In genomic region chr21:36330904-36331303, GRCh38 we compare ENCODE assay signal across 8 cellular contexts. TPM values are rescaled to one million over a fixed set of nuclear protein-coding genes. Genes with fewer than 3 reads are reported as not detected.
DNase-seq lines count a peak whose midpoint lies in the region; ATAC-seq, FAIRE-seq and TF ChIP-seq lines count a peak whose summit lies in the region.

No MANE protein-coding gene starts in this region.

- H3K36me3 ChIP-seq in SK-N-SH (replicated peaks in 1 of 2; ENCODE audit: control insufficient read depth in 1 of 2, insufficient read depth in 2 of 2, low read length in 1 of 2) (peaks cover 0 to 22% of the 10 kb centered on the region in 2 experiments), GM12878 (ENCODE audit: control insufficient read depth in 2 of 2, insufficient read depth in 2 of 2, low read length in 1 of 2) (peaks cover 0 to 9% of the 10 kb centered on the region in 2 experiments; a peak in 2 of 4 replicates)

- H3K4me1 ChIP-seq in SK-N-SH (ENCODE audit: control insufficient read depth in 1 of 2, insufficient read depth in 2 of 2, low read depth in 1 of 2, low read length in 1 of 2) = peaks cover 0 to 10% of the 10 kb centered on the region in 2 experiments; a peak in 1 of 4 replicates
- 0 out of 2 replicates have a peak, but pooled peaks cover 3% of the 10 kb centered on the region for H3K4me1 ChIP-seq in GM12878 (ENCODE audit: control insufficient read depth, insufficient read depth, low read length)

- TF ChIP-seq CTCF in SK-N-SH (IDR thresholded peaks at IDR 0.05) (peak; percentile 75), GM12878 (IDR thresholded peaks at IDR 0.05 in 2 of 3, conservative IDR thresholded peaks at IDR 0.05 in 1 of 3; ENCODE audit: control insufficient read depth in 2 of 3, extremely low read depth in 1 of 3, insufficient read depth in 1 of 3, low read depth in 3 of 3, low read length in 3 of 3) (peak; percentile 72 to 79 (median 75); a peak in 5 of 6 replicates)

- H3K4me2 ChIP-seq in SK-N-SH (no peak overlapping the region), GM12878 (ENCODE audit: control insufficient read depth, insufficient read depth) (no peak overlapping the region)

- WGBS in SK-N-SH (ENCODE audit: low lambda C conversion rate) = 84% methylated on average over 2 of the region's 2 CpGs
- 54% methylated on average over 2 of the region's 2 CpGs for WGBS in GM12878 (ENCODE audit: insufficient coverage, insufficient replicate concordance, low lambda C conversion rate, missing lambda C conversion rate)

- SMC1A ChIA-PET in GM12878 (lab: Charles Lee; ENCODE audit: uncharacterized antibody, unreplicated experiment) = interaction anchor here (0.9 to 4.4 kb wide), 13 partner anchors 10 to 180 kb away, joined by 3 to 32 read pairs (median 3); partner anchors contain the start of gene MORC3

- ATAC-seq in GM12878 = peak; percentile 97

- peaks cover 99% of the 10 kb centered on the region for H3K79me2 ChIP-seq in SK-N-SH (ENCODE audit: insufficient read depth)
- H3K79me2 ChIP-seq in GM12878 (ENCODE audit: control insufficient read depth, insufficient read depth, low read length) = peaks cover 49% of the 10 kb centered on the region

- peaks cover 80% of the 10 kb centered on the region for H4K20me1 ChIP-seq in SK-N-SH (ENCODE audit: insufficient read depth)
- no peaks in the 10 kb centered on the region for H4K20me1 ChIP-seq in GM12878 (ENCODE audit: control insufficient read depth, insufficient read depth)

- no peaks in the 10 kb centered on the region for H3K9me2 ChIP-seq in SK-N-SH

- H3K9me3 ChIP-seq in SK-N-SH (no peaks in the 10 kb centered on the region), GM12878 (replicated peaks; ENCODE audit: control insufficient read depth, insufficient read depth, low read length) (no peaks in the 10 kb centered on the region)

- peaks cover 20% of the 10 kb centered on the region for H3F3A ChIP-seq in SK-N-SH (replicated peaks; ENCODE audit: insufficient read depth)

- CTCF ChIA-PET in SK-N-SH (lab: Yijun Ruan, JAX) (interaction anchor here (0.6 to 1.5 kb wide), 10 partner anchors 9 to 194 kb away, joined by 3 to 9 read pairs (median 3); no protein-coding TSS in a partner anchor), GM12878 (lab: Yijun Ruan, JAX) (interaction anchor here (1.0 to 7.4 kb wide), 16 partner anchors 9 to 188 kb away, joined by 3 to 77 read pairs (median 4); partner anchors contain the start of genes DOP1B and MORC3)

- H3K4me3 ChIP-seq in Jurkat, Clone E6-1 (ENCODE audit: low read length) = no peak overlapping the region
- no peak overlapping the region for H3K4me3 ChIP-seq in SK-N-SH (ENCODE audit: low read depth in 2 of 2, low read length in 1 of 2)
- H3K4me3 ChIP-seq in GM12878 = no peak overlapping the region

- intact Hi-C loops in GM12878 (cut with micrococcal nuclease; ENCODE audit: unreplicated experiment) = loop anchor here (1.0 to 2.0 kb wide), 2 partner anchors 42 to 190 kb away; no protein-coding TSS in a partner anchor

- DNase-seq in NCI-H510A treated with DMSO at 0.1 percent for 48 hours (lab: John Stamatoyannopoulos, UW) (peak; percentile 37), NCI-H510A (lab: John Stamatoyannopoulos, UW) (no peak), SK-N-SH (peak; percentile 61), GM12878 (ENCODE audit: low read depth, low spot score) (peak; percentile 16), iPS-NIHi7 (ENCODE audit: extremely low spot score) (peak; percentile 49), HPDE6-E6E7 (ENCODE audit: extremely low spot score) (no peak)
- peak; percentile 31 for DNase-seq in Jurkat, Clone E6-1 (ENCODE audit: low read depth, low spot score)
- DNase-seq in stimulated activated CD4-positive, alpha-beta T cell treated with anti-CD3 and anti-CD28 coated beads, Interleukin-4, amount 100 ng/mL, for 24 hours = peak; percentile 56

- H3K9ac ChIP-seq in SK-N-SH (no peak overlapping the region), GM12878 (ENCODE audit: control insufficient read depth, insufficient read depth, low read length) (no peak overlapping the region)

- in situ Hi-C loops in GM12878 (cut with MboI) = loop anchor here (5.0 kb wide), 1 partner anchor 189 kb away; no protein-coding TSS in a partner anchor

- FAIRE-seq in GM12878 (lab: Jason Lieb, UNC) = peak; percentile 90

- H2AFZ ChIP-seq in SK-N-SH (ENCODE audit: low read depth) (no peak overlapping the region), GM12878 (ENCODE audit: control insufficient read depth, low read depth, low read length) (no peak overlapping the region)

- no peak overlapping the region for H3K27ac ChIP-seq in SK-N-SH (ENCODE audit: low read depth in 2 of 2, low read length in 1 of 2)
- no peak overlapping the region for H3K27ac ChIP-seq in GM12878 (ENCODE audit: control insufficient read depth, insufficient read depth)

- no peak for TF ChIP-seq POLR2A in GM12878 (IDR thresholded peaks at IDR 0.05; ENCODE audit: low read depth, low read length)

- TF ChIP-seq EP300 in SK-N-SH (IDR thresholded peaks at IDR 0.05; ENCODE audit: borderline replicate concordance in 1 of 2, low read depth in 1 of 2, low read length in 1 of 2) (no peak), GM12878 (IDR thresholded peaks at IDR 0.05; ENCODE audit: borderline replicate concordance in 1 of 2, control insufficient read depth in 1 of 2, low read depth in 2 of 2, low read length in 2 of 2) (no peak)

- POLR2A ChIA-PET in SK-N-SH (lab: Yijun Ruan, JAX) = no interaction called here
- POLR2A ChIA-PET in GM12878 (lab: Charles Lee) = interaction anchor here (1.8 kb wide), 1 partner anchor 181 kb away, joined by 5 read pairs; no protein-coding TSS in a partner anchor

- H3K27me3 ChIP-seq in SK-N-SH (ENCODE audit: insufficient read depth) = no peaks in the 10 kb centered on the region
- H3K27me3 ChIP-seq in GM12878 (replicated peaks in 1 of 2; ENCODE audit: control insufficient read depth in 2 of 2, insufficient read depth in 2 of 2, low read length in 1 of 2) = no peaks in the 10 kb centered on the region

- peak; percentile 76 for TF ChIP-seq RAD21 in SK-N-SH (IDR thresholded peaks at IDR 0.05; ENCODE audit: low read length)
- peak; percentile 87 for TF ChIP-seq RAD21 in GM12878 (IDR thresholded peaks at IDR 0.05; ENCODE audit: insufficient read depth, low read depth, low read length)

- RAD21 ChIA-PET in GM12878 (lab: Charles Lee; ENCODE audit: unreplicated experiment) = interaction anchor here (1.1 to 1.9 kb wide), 4 partner anchors 8 to 195 kb away, joined by 3 to 5 read pairs (median 4); partner anchors contain the start of gene CBR3

- BruUV-seq in GM12878 (replicated peaks; lab: Mats Ljungman, UMichigan) = no TSS peak

TF ChIP-seq in GM12878, 131 proteins besides CTCF, POLR2A, EP300 and RAD21 (continues in another document):
- TF ChIP-seq KLF5 (IDR thresholded peaks at IDR 0.05; ENCODE audit: partially characterized antibody) (no peak), SMAD5 (IDR thresholded peaks at IDR 0.05; ENCODE audit: low read depth) (no peak), BACH1 (IDR thresholded peaks at IDR 0.05; ENCODE audit: borderline replicate concordance) (no peak), ZNF24 (IDR thresholded peaks at IDR 0.05) (no peak)

RNA-seq across cellular contexts. Expression of gene MORC3, which starts 10.9 kb away (rescaled TPM):
- polyA plus RNA-seq in Jurkat, Clone E6-1 (2012; ENCODE audit: insufficient read depth, insufficient read length) = 14.8 TPM
- polyA plus RNA-seq in SK-N-SH (2012; rRNA removed) (8.2 and 10.7 TPM in 2 replicates), GM12878 (2011; rRNA removed) (22.6 and 40.2 TPM in 2 replicates), GM12878 (2014; fragmentation: Illumina TruSeq; extraction: Trizol) (19.1 and 24.4 TPM in 2 replicates), GM12878 (2014; fragmentation: Nextera tagmentation; extraction: Ambion mirVana) (1 to 10 TPM; 5.5 to 7.1 TPM), GM12878 (2014; rRNA removed) (13.1 and 16.8 TPM in 2 replicates), GM12878 (2016; fragmentation: Nextera tagmentation; extraction: Ambion mirVana) (10 to 100 TPM; 13.1 to 15.2 TPM)
- polyA plus RNA-seq in SK-N-SH (2012; cell fraction: cytosol; rRNA removed) = 11.2 and 13.3 TPM in 2 replicates
- 8.4 and 19.6 TPM in 2 replicates for polyA plus RNA-seq in SK-N-SH (2012; cell fraction: nucleus; rRNA removed)
- total RNA-seq in GM12878 (2013; cell fraction: nucleolus; rRNA removed) = 132 and 142 TPM in 2 replicates
- total RNA-seq in GM12878 (2014; rRNA removed) (18.7 and 20.5 TPM in 2 replicates), GM12878 (2014; rRNA removed; fragmentation: Illumina TruSeq; extraction: Trizol) (29.9 and 31.6 TPM in 2 replicates), GM12878 (2021) (15.8 and 16.2 TPM in 2 replicates)
- polyA plus RNA-seq in GM12878 (2011; ENCODE audit: low read depth) = 6.5 TPM
- polyA plus RNA-seq in GM12878 (2011; cell fraction: cytosol; rRNA removed) = 5.8 and 7.3 TPM in 2 replicates
- 18.8 and 19.7 TPM in 2 replicates for polyA plus RNA-seq in GM12878 (2011; cell fraction: nucleus; rRNA removed)
- 9.3 and 15.2 TPM in 2 replicates for polyA plus RNA-seq in GM12878 (2012)
- polyA minus RNA-seq in GM12878 (2011; rRNA and poly(A)+ RNA removed) = 16.0 and 28.6 TPM in 2 replicates
- polyA minus RNA-seq in GM12878 (2011; cell fraction: cytosol; rRNA and poly(A)+ RNA removed) = 7.9 TPM in 2 replicates
- polyA minus RNA-seq in GM12878 (2011; cell fraction: nucleus; rRNA and poly(A)+ RNA removed) = 17.8 and 22.4 TPM in 2 replicates

RNA-seq across cellular contexts. Expression of gene CHAF1B, which starts 54.3 kb away (rescaled TPM):
- 38.8 TPM for polyA plus RNA-seq in Jurkat, Clone E6-1 (2012; ENCODE audit: insufficient read depth, insufficient read length)
- polyA plus RNA-seq in SK-N-SH (2012; rRNA removed) (5.6 and 6.8 TPM in 2 replicates), GM12878 (2011; rRNA removed) (13.6 and 18.2 TPM in 2 replicates), GM12878 (2014; fragmentation: Illumina TruSeq; extraction: Trizol) (18.8 and 21.4 TPM in 2 replicates), GM12878 (2014; fragmentation: Nextera tagmentation; extraction: Ambion mirVana) (1 to 10 TPM; 5.9 TPM), GM12878 (2014; rRNA removed) (15.1 and 15.2 TPM in 2 replicates), GM12878 (2016; fragmentation: Nextera tagmentation; extraction: Ambion mirVana) (10 to 100 TPM; 31.4 to 31.5 TPM)
- polyA plus RNA-seq in SK-N-SH (2012; cell fraction: cytosol; rRNA removed) = 6.0 and 6.2 TPM in 2 replicates
- polyA plus RNA-seq in SK-N-SH (2012; cell fraction: nucleus; rRNA removed) = 4.0 and 5.1 TPM in 2 replicates
- total RNA-seq in GM12878 (2013; cell fraction: nucleolus; rRNA removed) = 6.5 and 6.7 TPM in 2 replicates
- total RNA-seq in GM12878 (2014; rRNA removed) (12.8 and 13.7 TPM in 2 replicates), GM12878 (2014; rRNA removed; fragmentation: Illumina TruSeq; extraction: Trizol) (14.6 and 16.4 TPM in 2 replicates), GM12878 (2021) (24.8 TPM in 2 replicates)
- 7.6 TPM for polyA plus RNA-seq in GM12878 (2011; ENCODE audit: low read depth)
- 12.2 and 12.9 TPM in 2 replicates for polyA plus RNA-seq in GM12878 (2011; cell fraction: cytosol; rRNA removed)
- polyA plus RNA-seq in GM12878 (2011; cell fraction: nucleus; rRNA removed) = 8.2 and 13.0 TPM in 2 replicates
- 7.7 and 8.2 TPM in 2 replicates for polyA plus RNA-seq in GM12878 (2012)
- 10.4 and 11.1 TPM in 2 replicates for polyA minus RNA-seq in GM12878 (2011; rRNA and poly(A)+ RNA removed)
- polyA minus RNA-seq in GM12878 (2011; cell fraction: cytosol; rRNA and poly(A)+ RNA removed) = 7.6 and 9.8 TPM in 2 replicates
- 2.8 and 7.1 TPM in 2 replicates for polyA minus RNA-seq in GM12878 (2011; cell fraction: nucleus; rRNA and poly(A)+ RNA removed)

Comparison
In these comparisons a context has a peak if more than half of its experiments do, and no peak if none do; other contexts are left out.
1. DNase-seq: peak in NCI-H510A treated with DMSO at 0.1 percent for 48 hours (single experiment), Jurkat, Clone E6-1 (single experiment), SK-N-SH (single experiment), GM12878 (single experiment), iPS-NIHi7 (single experiment) and stimulated activated CD4-positive, alpha-beta T cell treated with anti-CD3 and anti-CD28 coated beads, Interleukin-4, amount 100 ng/mL, for 24 hours (single experiment); none in NCI-H510A (single experiment) and HPDE6-E6E7 (single experiment).